ENCODE assay signal across 25 cellular contexts in the genomic region with DNA sequence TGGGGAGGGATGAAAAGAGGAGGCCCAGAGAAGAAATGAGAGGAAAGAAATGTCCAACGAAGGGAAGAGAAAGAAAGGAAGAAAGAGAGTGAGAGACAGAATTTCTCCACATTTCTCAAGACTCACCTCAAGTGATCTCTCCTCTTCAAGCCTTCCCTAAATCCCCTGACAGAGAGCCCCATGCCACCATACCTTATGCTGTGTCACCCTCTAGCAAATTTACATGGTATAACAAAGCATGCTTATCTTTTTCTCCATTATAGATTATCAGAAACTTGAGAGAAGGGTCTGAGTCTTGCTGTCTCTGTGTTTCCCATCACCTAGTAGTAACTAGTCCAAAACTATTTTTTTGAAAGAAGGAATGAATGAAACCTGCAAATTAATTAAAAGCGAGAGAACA.
DNase-seq lines count a peak whose midpoint lies in the region; ATAC-seq, FAIRE-seq and TF ChIP-seq lines count a peak whose summit lies in the region.
"Had no signal": no experiment of that assay in that cellular context is flagged by ENCODE, and none has a peak within 500 bp of the region (broad histone marks: within the 10 kb centered on the region; RNA-seq: fewer than 3 reads in every experiment).

No MANE protein-coding gene starts in this region.

- no peaks in the 10 kb centered on the region; the same call in 1 of the 2 replicates for H3K4me1 ChIP-seq in H9 (ENCODE audit: insufficient read depth, low read length)
- H3K4me1 ChIP-seq in mesendoderm (ENCODE audit: control insufficient read depth, low read depth, low read length), result no peaks in the 10 kb centered on the region
- no peaks in the 10 kb centered on the region for H3K4me1 ChIP-seq in trophoblast cell (ENCODE audit: control insufficient read depth in 1 of 2, insufficient read depth in 2 of 2, low read length in 2 of 2)
- H3K4me1 ChIP-seq: colonic mucosa, SJSA1, tibial artery had no signal

- H3K27me3 ChIP-seq in H9 (ENCODE audit: insufficient read depth, low read length), result no peaks in the 10 kb centered on the region
- no peaks in the 10 kb centered on the region for H3K27me3 ChIP-seq in mesendoderm (ENCODE audit: insufficient read depth, low read length, poor library complexity)
- H3K27me3 ChIP-seq in trophoblast cell (ENCODE audit: insufficient read depth, low read length), result no peaks in the 10 kb centered on the region
- H3K27me3 ChIP-seq: colonic mucosa, SJSA1, tibial artery had no signal

- H3K4me3 ChIP-seq in mesendoderm (ENCODE audit: low read length) (no peak overlapping the region), trophoblast cell (ENCODE audit: low read depth, low read length) (no peak overlapping the region)
- H3K4me3 ChIP-seq: colonic mucosa, SJSA1, tibial artery had no signal

- H2BK12ac ChIP-seq in H9 (ENCODE audit: insufficient read length, low read depth, low read length) (no peak overlapping the region), trophoblast cell (ENCODE audit: low read length) (no peak overlapping the region)

- H3K79me2 ChIP-seq in H9 (ENCODE audit: insufficient read depth, low read length), result no peaks in the 10 kb centered on the region
- H3K79me2 ChIP-seq in mesendoderm (ENCODE audit: control insufficient read depth, insufficient read depth, low read length), result no peaks in the 10 kb centered on the region
- H3K79me2 ChIP-seq in trophoblast cell (ENCODE audit: control insufficient read depth, insufficient read depth, low read length, poor library complexity), result no peaks in the 10 kb centered on the region

- no peak overlapping the region for H2AK5ac ChIP-seq in H9 (ENCODE audit: insufficient read length, low read length)
- H2AK5ac ChIP-seq in mesendoderm (ENCODE audit: low read length), result no peak overlapping the region
- no peak overlapping the region for H2AK5ac ChIP-seq in trophoblast cell (ENCODE audit: low read length)

- no peaks in the 10 kb centered on the region for H3K36me3 ChIP-seq in mesendoderm (ENCODE audit: control insufficient read depth, insufficient read depth, low read length)
- no peaks in the 10 kb centered on the region for H3K36me3 ChIP-seq in trophoblast cell (ENCODE audit: control insufficient read depth in 1 of 2, insufficient read depth in 2 of 2, low read length in 2 of 2)
- H3K36me3 ChIP-seq: colonic mucosa, SJSA1, tibial artery had no signal

- no peak overlapping the region for H4K91ac ChIP-seq in H9 (ENCODE audit: insufficient read length, low read depth, low read length)
- H4K91ac ChIP-seq in trophoblast cell (ENCODE audit: low read depth, low read length), result no peak overlapping the region

- H3K4me3 Mint-ChIP-seq in H9, result no peak overlapping the region
- H3K4me3 Mint-ChIP-seq: activated B cell treated with CpG ODN at 0.5 μM for 24 hours; activated naive CD8-positive, alpha-beta T cell treated with anti-CD3 and anti-CD28 coated beads, Interleukin-2, amount 50 U/mL, for 24 hours; naive thymus-derived CD8-positive, alpha-beta T cell had no signal

- ATAC-seq in HG03520 (IDR thresholded peaks at IDR 0.05; ENCODE audit: unreplicated experiment), result no peak
- ATAC-seq: activated naive CD8-positive, alpha-beta T cell treated with anti-CD3 and anti-CD28 coated beads, Interleukin-2, amount 50 U/mL, for 24 hours; naive thymus-derived CD8-positive, alpha-beta T cell had no signal

- H3K4ac ChIP-seq in H9 (ENCODE audit: low read depth, low read length) (no peak overlapping the region), mesendoderm (ENCODE audit: low read depth, low read length) (no peak overlapping the region), trophoblast cell (ENCODE audit: low read depth, low read length) (no peak overlapping the region)

- WGBS in H9 (ENCODE audit: extremely low coverage, insufficient read length, low lambda C conversion rate), result no CpG with 5 or more reads among the region's 2 CpGs
- no CpG with 5 or more reads among the region's 2 CpGs for WGBS in mesendoderm (ENCODE audit: extremely low coverage, insufficient coverage, low lambda C conversion rate)
- WGBS in trophoblast cell (ENCODE audit: extremely low coverage, insufficient coverage, insufficient read length), result no CpG with 5 or more reads among the region's 2 CpGs

- H3K27ac Mint-ChIP-seq in H9, result peak overlapping the region; percentile 1 to 79 (median 33); a peak in 4 of 7 replicates
- H3K27ac Mint-ChIP-seq: activated B cell treated with CpG ODN at 0.5 μM for 24 hours; activated naive CD8-positive, alpha-beta T cell treated with anti-CD3 and anti-CD28 coated beads, Interleukin-2, amount 50 U/mL, for 24 hours; naive thymus-derived CD8-positive, alpha-beta T cell had no signal

- no peaks in the 10 kb centered on the region for H3K27me3 Mint-ChIP-seq in H9 (ENCODE audit: low read depth)
- H3K27me3 Mint-ChIP-seq: activated B cell treated with CpG ODN at 0.5 μM for 24 hours; activated naive CD8-positive, alpha-beta T cell treated with anti-CD3 and anti-CD28 coated beads, Interleukin-2, amount 50 U/mL, for 24 hours; naive thymus-derived CD8-positive, alpha-beta T cell had no signal

- H2BK5ac ChIP-seq in H9 (ENCODE audit: insufficient read length, low read length), result no peak overlapping the region
- peak overlapping the region; percentile 26 for H2BK5ac ChIP-seq in mesendoderm (ENCODE audit: low read length)
- no peak overlapping the region for H2BK5ac ChIP-seq in trophoblast cell (ENCODE audit: low read depth, low read length, poor library complexity)

- H4K8ac ChIP-seq in H9 (replicated peaks; ENCODE audit: insufficient read length, low read depth, low read length) (no peak overlapping the region), mesendoderm (ENCODE audit: low read depth, low read length) (no peak overlapping the region), trophoblast cell (ENCODE audit: low read depth, low read length) (no peak overlapping the region)

- H3K56ac ChIP-seq in H9 (ENCODE audit: insufficient read length, low read depth, low read length) (no peak overlapping the region), mesendoderm (ENCODE audit: low read length) (no peak overlapping the region)

- H3K18ac ChIP-seq in H9 (ENCODE audit: insufficient read length, low read depth, low read length) (no peak overlapping the region), mesendoderm (ENCODE audit: low read length) (peak overlapping the region; percentile 71), trophoblast cell (ENCODE audit: low read length) (no peak overlapping the region)

- no peak overlapping the region for H2BK120ac ChIP-seq in H9 (ENCODE audit: low read depth, low read length, poor library complexity, severe bottlenecking)
- H2BK120ac ChIP-seq in mesendoderm (ENCODE audit: low read depth, low read length), result no peak overlapping the region
- no peak overlapping the region for H2BK120ac ChIP-seq in trophoblast cell (ENCODE audit: insufficient read depth, low read length, poor library complexity)

- H3K4me2 ChIP-seq in H9 (ENCODE audit: insufficient read depth, insufficient read length, low read length) (no peak overlapping the region), mesendoderm (ENCODE audit: low read length) (no peak overlapping the region), trophoblast cell (ENCODE audit: low read length) (no peak overlapping the region)

- no peaks in the 10 kb centered on the region for H3K23me2 ChIP-seq in H9 (ENCODE audit: insufficient read length, low read depth, low read length, poor library complexity, severe bottlenecking)

- peaks cover 9 to 22% of the 10 kb centered on the region in 2 experiments for H3K4me1 Mint-ChIP-seq in H9
- H3K4me1 Mint-ChIP-seq: activated B cell treated with CpG ODN at 0.5 μM for 24 hours; activated naive CD8-positive, alpha-beta T cell treated with anti-CD3 and anti-CD28 coated beads, Interleukin-2, amount 50 U/mL, for 24 hours; naive thymus-derived CD8-positive, alpha-beta T cell had no signal

- peaks cover 3 to 5% of the 10 kb centered on the region in 2 experiments; a peak in 3 of 5 replicates for H3K9me3 Mint-ChIP-seq in H9
- H3K9me3 Mint-ChIP-seq: activated B cell treated with CpG ODN at 0.5 μM for 24 hours had no signal

- no peak for FAIRE-seq in frontal cortex (lab: Jason Lieb, UNC)
- FAIRE-seq: kidney had no signal

- no peak overlapping the region for H4K12ac ChIP-seq in trophoblast cell (ENCODE audit: low read depth, low read length)

- H2BK15ac ChIP-seq in H9 (ENCODE audit: low read depth, low read length), result no peak overlapping the region
- H2BK15ac ChIP-seq in mesendoderm (replicated peaks; ENCODE audit: low read depth), result no peak overlapping the region

- TF ChIP-seq CTCF in H9 (conservative IDR thresholded peaks at IDR 0.05), result peak; percentile 57

- no peak overlapping the region for H2BK20ac ChIP-seq in H9 (ENCODE audit: low read depth, low read length, poor library complexity, severe bottlenecking)

- H3K9me3 ChIP-seq in H9 (ENCODE audit: control insufficient read depth, low read depth, low read length), result no peaks in the 10 kb centered on the region
- H3K9me3 ChIP-seq in trophoblast cell (ENCODE audit: insufficient read depth, low read depth, low read length), result no peaks in the 10 kb centered on the region
- H3K9me3 ChIP-seq: colonic mucosa, SJSA1, tibial artery had no signal

- H3K9ac ChIP-seq in H9 (ENCODE audit: extremely low read depth, insufficient read length, low read length) (no peak overlapping the region), mesendoderm (ENCODE audit: low read length) (no peak overlapping the region), trophoblast cell (ENCODE audit: low read length) (no peak overlapping the region)

- H3K23ac ChIP-seq in H9 (ENCODE audit: insufficient read length, low read depth, low read length), result no peak overlapping the region
- no peak overlapping the region for H3K23ac ChIP-seq in mesendoderm (ENCODE audit: low read length)
- H3K23ac ChIP-seq in trophoblast cell (ENCODE audit: low read length), result no peak overlapping the region

- H3K27ac ChIP-seq in H9 (ENCODE audit: insufficient read length, low read depth, low read length) (no peak overlapping the region), mesendoderm (ENCODE audit: low read depth, low read length) (no peak overlapping the region), trophoblast cell (ENCODE audit: low read depth, low read length) (no peak overlapping the region)
- H3K27ac ChIP-seq: colonic mucosa, epithelial cell of prostate, RWPE1, SJSA1, tibial artery had no signal

- peaks cover 2 to 10% (median 4%) of the 10 kb centered on the region in 3 experiments; a peak in 4 of 7 replicates for H3K36me3 Mint-ChIP-seq in H9 (ENCODE audit: insufficient read depth in 1 of 3, low read depth in 3 of 3)
- H3K36me3 Mint-ChIP-seq: naive thymus-derived CD8-positive, alpha-beta T cell had no signal

- H3K79me1 ChIP-seq in H9 (ENCODE audit: insufficient read depth, low read depth, low read length, poor library complexity, severe bottlenecking) (no peaks in the 10 kb centered on the region), mesendoderm (ENCODE audit: low read length) (no peaks in the 10 kb centered on the region), trophoblast cell (ENCODE audit: low read length) (no peaks in the 10 kb centered on the region)

- DNase-seq in COR-L47 (lab: John Stamatoyannopoulos, UW) (peak; percentile 2), H9 (no peak), OCI-M1 (lab: John Stamatoyannopoulos, UW) (peak; percentile 31), mesendoderm (peak; percentile 78), frontal cortex (ENCODE audit: low spot score in 2 of 2) (no peak), trophoblast cell (no peak)
- DNase-seq: activated B cell treated with CpG ODN at 0.5 μM for 24 hours; activated CD4-positive, alpha-beta T cell treated with anti-CD3 and anti-CD28 coated beads, Interleukin-2, amount 50 U/mL, for 1 hour; activated naive CD8-positive, alpha-beta T cell treated with anti-CD3 and anti-CD28 coated beads, Interleukin-2, amount 50 U/mL, for 24 hours; activated T-cell treated with anti-CD3 and anti-CD28 coated beads, Interleukin-2, amount 50 U/mL, for 48 hours; colonic mucosa; DND-41; effector CD8-positive, alpha-beta T cell; kidney; naive thymus-derived CD8-positive, alpha-beta T cell; NCI-H1092 treated with DMSO at 0.1 percent for 48 hours; NCI-H1930; NCI-H526; stimulated activated CD4-positive, alpha-beta T cell treated with anti-CD3 and anti-CD28 coated beads, Interleukin-4, amount 100 ng/mL, for 4 hours; T1000; tibial artery had no signal

- no peaks in the 10 kb centered on the region for H4K20me1 ChIP-seq in H9 (ENCODE audit: control insufficient read depth, insufficient read depth, insufficient read length)

- no peak overlapping the region for H4K5ac ChIP-seq in H9 (ENCODE audit: insufficient read length, low read depth, low read length)
- no peak overlapping the region for H4K5ac ChIP-seq in mesendoderm (ENCODE audit: low read length)

- H3T11ph ChIP-seq in H9 (ENCODE audit: low read length), result no peak overlapping the region

- H3K14ac ChIP-seq in H9 (ENCODE audit: insufficient read depth, low read length), result no peak overlapping the region
- no peak overlapping the region for H3K14ac ChIP-seq in trophoblast cell (ENCODE audit: low read length)

- H2AFZ ChIP-seq in H9 (ENCODE audit: low read length), result no peak overlapping the region
- H2AFZ ChIP-seq in trophoblast cell (ENCODE audit: insufficient read depth, low read length, poor library complexity), result no peak overlapping the region

Comparison
In these comparisons a context has a peak if more than half of its experiments do, and no peak if none do; other contexts are left out.
1. DNase-seq: peak in COR-L47 (single experiment), OCI-M1 (single experiment) and mesendoderm (single experiment); none in H9 (single experiment), frontal cortex (0 of 2) and trophoblast cell (0 of 2).